In genomic region chr6:31660224-31660997, GRCh38 we compare ENCODE assay signal across 1 cellular context.
TF ChIP-seq lines count a peak whose summit lies in the region.

C6orf47 (minus strand) TSS chr6:31660778; CDS start chr6:31659947, 831 bp downstream.

TF ChIP-seq in HepG2, 621 proteins besides CTCF, POLR2A, EP300 and RAD21 (continued from another document and continues in another):
- peak; percentile 82; the same call in 1 of the 2 replicates for TF ChIP-seq ATF7-NPFF (CRISPR knock-in tag; IDR thresholded peaks at IDR 0.05; ENCODE audit: low read depth)
- TF ChIP-seq RBAK (CRISPR knock-in tag; IDR thresholded peaks at IDR 0.05) = peak; percentile 23; the same call in 1 of the 2 replicates
- peak; percentile 18; the same call in 1 of the 2 replicates for TF ChIP-seq ZNF510 (CRISPR knock-in tag; IDR thresholded peaks at IDR 0.05; ENCODE audit: low read depth)
- peak; percentile 67; the same call in 1 of the 2 replicates for TF ChIP-seq KDM3A (CRISPR knock-in tag; IDR thresholded peaks at IDR 0.05; ENCODE audit: low read depth)
- 0 out of 2 replicates have a peak, but pooled peaks have one; percentile 46 for TF ChIP-seq ZBTB34 (CRISPR knock-in tag; IDR thresholded peaks at IDR 0.05)
- peak; percentile 36 for TF ChIP-seq MIER2 (CRISPR knock-in tag; IDR thresholded peaks at IDR 0.05)
- peak; percentile 66; the same call in 1 of the 2 replicates for TF ChIP-seq KAT7 (CRISPR knock-in tag; IDR thresholded peaks at IDR 0.05; ENCODE audit: borderline replicate concordance)
- no peak for TF ChIP-seq ZNF282 (IDR thresholded peaks at IDR 0.05; ENCODE audit: partially characterized antibody)
- no peak for TF ChIP-seq NFYC (CRISPR knock-in tag; IDR thresholded peaks at IDR 0.05)
- TF ChIP-seq FOXO1 (CRISPR knock-in tag; IDR thresholded peaks at IDR 0.05) = peak; percentile 11; the same call in 1 of the 2 replicates
- peak; percentile 60; the same call in 1 of the 2 replicates for TF ChIP-seq ZBTB7A (CRISPR knock-in tag; IDR thresholded peaks at IDR 0.05)
- peak; percentile 84 for TF ChIP-seq ZBTB7B (CRISPR knock-in tag; IDR thresholded peaks at IDR 0.05)
- TF ChIP-seq GATAD1 (CRISPR knock-in tag; IDR thresholded peaks at IDR 0.05) = 0 out of 2 replicates have a peak, but pooled peaks have one; percentile 44
- peak; percentile 97 for TF ChIP-seq POLR2G (IDR thresholded peaks at IDR 0.05; ENCODE audit: low read depth, low read length)
- no peak for TF ChIP-seq MAFF (IDR thresholded peaks at IDR 0.05; ENCODE audit: low read depth, low read length)
- peak; percentile 52; the same call in 1 of the 2 replicates for TF ChIP-seq ZFYVE20 (CRISPR knock-in tag; IDR thresholded peaks at IDR 0.05; ENCODE audit: borderline replicate concordance, low read depth)
- no peak for TF ChIP-seq NPAS2 (CRISPR knock-in tag; IDR thresholded peaks at IDR 0.05; ENCODE audit: borderline replicate concordance)
- TF ChIP-seq ZNF781 (CRISPR knock-in tag; IDR thresholded peaks at IDR 0.05; ENCODE audit: borderline replicate concordance, not compliant biosample characterization) = no peak
- TF ChIP-seq GATA4 (IDR thresholded peaks at IDR 0.05; ENCODE audit: borderline replicate concordance, low read depth) = peak; percentile 43; the same call in 1 of the 2 replicates
- TF ChIP-seq RFXAP (CRISPR knock-in tag; IDR thresholded peaks at IDR 0.05; ENCODE audit: borderline replicate concordance) = no peak; the same call in 1 of the 2 replicates
- TF ChIP-seq ZNF441 (CRISPR knock-in tag; IDR thresholded peaks at IDR 0.05; ENCODE audit: borderline replicate concordance) = peak; percentile 36; the same call in 1 of the 2 replicates
- peak; percentile 73; the same call in 1 of the 2 replicates for TF ChIP-seq ZNF20 (CRISPR knock-in tag; IDR thresholded peaks at IDR 0.05)
- no peak for TF ChIP-seq SMAD9 (CRISPR knock-in tag; IDR thresholded peaks at IDR 0.05)
- TF ChIP-seq PAXIP1 (CRISPR knock-in tag; conservative IDR thresholded peaks at IDR 0.05) = peak; percentile 57; the same call in 1 of the 2 replicates
- 0 out of 2 replicates have a peak, but pooled peaks have one; percentile 21 for TF ChIP-seq ZNF605 (CRISPR knock-in tag; IDR thresholded peaks at IDR 0.05)
- TF ChIP-seq MBD4 (IDR thresholded peaks at IDR 0.05; ENCODE audit: borderline replicate concordance, low read length) = no peak
- peak; percentile 78; the same call in 1 of the 2 replicates for TF ChIP-seq FUBP1 (CRISPR knock-in tag; IDR thresholded peaks at IDR 0.05; ENCODE audit: borderline replicate concordance)
- TF ChIP-seq ELK4 (CRISPR knock-in tag; IDR thresholded peaks at IDR 0.05; ENCODE audit: borderline replicate concordance) = peak; percentile 62; the same call in 1 of the 2 replicates
- TF ChIP-seq ZNF350 (CRISPR knock-in tag; IDR thresholded peaks at IDR 0.05; ENCODE audit: borderline replicate concordance, low read depth) = peak; percentile 24
- TF ChIP-seq ZNF333 (CRISPR knock-in tag; IDR thresholded peaks at IDR 0.05; ENCODE audit: borderline replicate concordance) = peak; percentile 94
- TF ChIP-seq ASH2L (IDR thresholded peaks at IDR 0.05; ENCODE audit: insufficient read length, low read depth, low read length) = peak; percentile 82
- peak; percentile 94 for TF ChIP-seq HES4 (CRISPR knock-in tag; IDR thresholded peaks at IDR 0.05; ENCODE audit: borderline replicate concordance)
- peak; percentile 47; the same call in 1 of the 2 replicates for TF ChIP-seq NR1H2 (CRISPR knock-in tag; IDR thresholded peaks at IDR 0.05; ENCODE audit: borderline replicate concordance, low read depth)
- TF ChIP-seq MED8 (CRISPR knock-in tag; IDR thresholded peaks at IDR 0.05; ENCODE audit: insufficient replicate concordance) = peak; percentile 71
- peak; percentile 55; the same call in 1 of the 2 replicates for TF ChIP-seq MED13 (CRISPR knock-in tag; IDR thresholded peaks at IDR 0.05)
- TF ChIP-seq ZNF772 (CRISPR knock-in tag; IDR thresholded peaks at IDR 0.05) = no peak; the same call in 1 of the 2 replicates
- peak; percentile 92 for TF ChIP-seq ZNF883 (CRISPR knock-in tag; IDR thresholded peaks at IDR 0.05; ENCODE audit: not compliant biosample characterization)
- TF ChIP-seq PHF8 (CRISPR knock-in tag; IDR thresholded peaks at IDR 0.05) = peak; percentile 77
- 0 out of 2 replicates have a peak, but pooled peaks have one; percentile 19 for TF ChIP-seq PPARG (CRISPR knock-in tag; conservative IDR thresholded peaks at IDR 0.05)
- peak; percentile 7; the same call in 1 of the 2 replicates for TF ChIP-seq ZNF460 (CRISPR knock-in tag; IDR thresholded peaks at IDR 0.05; ENCODE audit: borderline replicate concordance)
- no peak for TF ChIP-seq ZZZ3 (CRISPR knock-in tag; IDR thresholded peaks at IDR 0.05; ENCODE audit: borderline replicate concordance)
- peak; percentile 70 for TF ChIP-seq TARDBP (CRISPR knock-in tag; IDR thresholded peaks at IDR 0.05)
- TF ChIP-seq U2AF2 (IDR thresholded peaks at IDR 0.05; ENCODE audit: low read depth, low read length) = no peak
- TF ChIP-seq RBFOX2 (IDR thresholded peaks at IDR 0.05; ENCODE audit: low read depth, low read length) = peak; percentile 99
- TF ChIP-seq ZNF326 (CRISPR knock-in tag; IDR thresholded peaks at IDR 0.05; ENCODE audit: borderline replicate concordance) = peak; percentile 88
- TF ChIP-seq HNRNPH1 (optimal IDR thresholded peaks at IDR 0.05; ENCODE audit: low read depth, low read length) = peak; percentile 16
- TF ChIP-seq ZNF44 (CRISPR knock-in tag; IDR thresholded peaks at IDR 0.05) = no peak; the same call in 1 of the 2 replicates
- peak; percentile 86 for TF ChIP-seq FLYWCH1 (CRISPR knock-in tag; IDR thresholded peaks at IDR 0.05)
- no peak for TF ChIP-seq ZNF879 (CRISPR knock-in tag; IDR thresholded peaks at IDR 0.05)
- TF ChIP-seq ETV6 (CRISPR knock-in tag; conservative IDR thresholded peaks at IDR 0.05) = peak; percentile 36; the same call in 1 of the 2 replicates
- no peak for TF ChIP-seq ATRX (CRISPR knock-in tag; IDR thresholded peaks at IDR 0.05; ENCODE audit: borderline replicate concordance)
- TF ChIP-seq ZNF280B (CRISPR knock-in tag; IDR thresholded peaks at IDR 0.05; ENCODE audit: borderline replicate concordance) = peak; percentile 76
- peak; percentile 85; the same call in 1 of the 2 replicates for TF ChIP-seq ZNF773 (CRISPR knock-in tag; IDR thresholded peaks at IDR 0.05; ENCODE audit: borderline replicate concordance)
- TF ChIP-seq BRCA1 (CRISPR knock-in tag; IDR thresholded peaks at IDR 0.05) = peak; percentile 86
- TF ChIP-seq ZNF468 (CRISPR knock-in tag; IDR thresholded peaks at IDR 0.05) = no peak
- TF ChIP-seq SNRNP70 (IDR thresholded peaks at IDR 0.05; ENCODE audit: low read depth, low read length) = no peak
- peak; percentile 78; the same call in 1 of the 2 replicates for TF ChIP-seq ZNF549 (CRISPR knock-in tag; IDR thresholded peaks at IDR 0.05)
- TF ChIP-seq HNF1B (CRISPR knock-in tag; IDR thresholded peaks at IDR 0.05) = no peak
- peak; percentile 82; the same call in 1 of the 2 replicates for TF ChIP-seq ZMAT3 (CRISPR knock-in tag; conservative IDR thresholded peaks at IDR 0.05)
- peak; percentile 75; the same call in 1 of the 2 replicates for TF ChIP-seq TFDP1 (CRISPR knock-in tag; IDR thresholded peaks at IDR 0.05; ENCODE audit: borderline replicate concordance)
- no peak; the same call in 1 of the 2 replicates for TF ChIP-seq ZNF776 (CRISPR knock-in tag; IDR thresholded peaks at IDR 0.05)
- TF ChIP-seq ZNF430 (CRISPR knock-in tag; IDR thresholded peaks at IDR 0.05) = peak; percentile 59; the same call in 1 of the 2 replicates
- peak; percentile 32 for TF ChIP-seq RARA (CRISPR knock-in tag; IDR thresholded peaks at IDR 0.05)
